Comparison of ENCODE assay signal across 8 cellular contexts in the genomic region with DNA sequence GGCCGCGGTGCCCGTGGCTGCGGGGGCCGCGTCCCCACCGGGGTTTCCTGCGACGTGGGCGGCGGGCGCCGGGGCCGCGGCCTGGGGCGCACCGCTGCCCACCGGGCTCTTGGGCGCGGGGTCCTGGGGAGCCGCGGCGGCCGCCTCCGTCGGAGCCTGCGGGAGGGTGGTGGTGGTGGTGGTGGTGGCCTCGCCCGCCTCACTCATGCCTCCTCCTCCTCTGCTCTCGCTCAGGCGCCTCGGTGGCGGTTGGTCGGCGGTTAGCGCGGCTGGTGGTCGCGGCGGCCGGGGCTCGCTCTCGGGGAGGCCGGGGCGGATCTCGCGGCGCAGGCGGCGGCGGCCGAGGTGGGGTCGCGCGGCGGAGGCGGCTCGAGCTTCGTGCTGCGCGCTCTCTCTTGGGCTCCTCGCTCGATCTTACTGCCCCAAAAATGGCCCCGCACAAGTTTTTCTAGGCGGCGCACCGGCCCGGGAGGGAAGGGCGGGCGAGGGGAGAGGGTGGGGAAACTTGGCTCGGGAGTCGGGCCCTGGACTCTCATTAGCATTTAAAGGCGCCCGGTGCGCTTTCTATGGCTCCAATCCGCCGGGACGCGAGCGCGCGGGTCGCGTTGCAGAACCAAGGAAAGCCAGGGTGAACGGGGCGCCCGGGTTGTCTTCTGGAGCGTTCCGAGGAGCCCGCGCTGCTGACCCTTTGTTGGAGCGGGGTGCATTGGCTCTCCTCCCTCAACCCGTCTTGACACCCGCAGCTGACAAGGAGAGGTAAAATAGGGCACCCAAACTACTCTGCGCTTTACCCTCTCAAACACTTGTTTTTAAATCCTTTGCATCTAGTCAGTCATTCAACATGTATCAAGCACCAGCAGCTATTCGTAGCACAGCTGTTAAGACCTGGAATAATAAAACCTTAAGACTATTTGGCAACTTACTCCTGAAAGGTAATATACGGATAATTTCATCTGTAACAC. TPM values are rescaled to one million over a fixed set of nuclear protein-coding genes. Genes with fewer than 3 reads are reported as not detected.
DNase-seq lines count a peak whose midpoint lies in the region; ATAC-seq, FAIRE-seq and TF ChIP-seq lines count a peak whose summit lies in the region.

Gene YBX3, minus strand, starts transcription at position 419 of the 962 bp plus-strand sequence. Its CDS starts 212 bp downstream, at position 207.

- intact Hi-C loops in endothelial cell of umbilical vein (cut with micrococcal nuclease), result loop anchor here (1.0 to 5.0 kb wide), 5 partner anchors 27 to 511 kb away; partner anchors contain the start of genes GABARAPL1, MAGOHB and SMIM10L1

- peak; percentile 55 for ATAC-seq in HG02870 (IDR thresholded peaks at IDR 0.05; ENCODE audit: unreplicated experiment)

- dilution Hi-C loops in endothelial cell of umbilical vein (cut with MboI; ENCODE audit: extremely low pct_ligation_motif_present, low sequenced_read_pairs), result no loop called here

- no peaks in the 10 kb centered on the region for H3K9me3 ChIP-seq in endothelial cell of umbilical vein (replicated peaks; ENCODE audit: control insufficient read depth, insufficient read depth, low read length)

- H2AFZ ChIP-seq in endothelial cell of umbilical vein (ENCODE audit: low read depth, low read length), result peak within 1 kb of the TSS; percentile 55

- H4K20me1 ChIP-seq in endothelial cell of umbilical vein (replicated peaks; ENCODE audit: control insufficient read depth, extremely low read depth, insufficient read depth, low read length), result peaks cover 4% of the 10 kb centered on the region

- H3K9me1 ChIP-seq in endothelial cell of umbilical vein (replicated peaks; ENCODE audit: control insufficient read depth, extremely low read depth, insufficient read depth, low read length), result no peaks in the 10 kb centered on the region

- POLR2A ChIA-PET in endothelial cell of umbilical vein (lab: Charles Lee), result no interaction called here

- no peaks in the 10 kb centered on the region for H3K36me3 ChIP-seq in endothelial cell of umbilical vein (ENCODE audit: control insufficient read depth in 2 of 2, extremely low read depth in 1 of 2, insufficient read depth in 2 of 2, low read length in 2 of 2)

- H3K79me2 ChIP-seq in endothelial cell of umbilical vein (ENCODE audit: control insufficient read depth, insufficient read depth, low read length), result peaks cover 57% of the 10 kb centered on the region

- TF ChIP-seq POLR2A in endothelial cell of umbilical vein (IDR thresholded peaks at IDR 0.05; ENCODE audit: low read depth, low read length), result peak; percentile 53

- H3K9ac ChIP-seq in endothelial cell of umbilical vein (replicated peaks; ENCODE audit: extremely low read depth, insufficient read depth, low read length), result peak within 1 kb of the TSS; percentile 99

- peaks cover 44% of the 10 kb centered on the region for H3K4me1 ChIP-seq in endothelial cell of umbilical vein (ENCODE audit: control insufficient read depth, extremely low read depth, insufficient read depth, low read length)

- H3K27ac ChIP-seq in endothelial cell of umbilical vein (ENCODE audit: insufficient read depth, low read depth, low read length), result peak within 1 kb of the TSS; percentile 98

- H3K4me3 ChIP-seq in endothelial cell of umbilical vein (replicated peaks in 1 of 3; ENCODE audit: insufficient read depth in 1 of 3, low read depth in 1 of 3, low read length in 3 of 3), result peak within 1 kb of the TSS; percentile 87 to 92 (median 88)

- CTCF ChIA-PET in endothelial cell of umbilical vein (lab: Charles Lee), result interaction anchor here (1.3 to 3.4 kb wide), 3 partner anchors 27 to 487 kb away, joined by 4 to 30 read pairs (median 4); no protein-coding TSS in a partner anchor

- BruUV-seq in endothelial cell of umbilical vein (replicated peaks; lab: Mats Ljungman, UMichigan), result TSS peak; percentile 15

- DNase-seq in NCI-H524 (lab: John Stamatoyannopoulos, UW) (peak; percentile 46 to 61), NCI-H524 treated with DMSO at 0.1 percent for 48 hours (lab: John Stamatoyannopoulos, UW) (no peak), NCI-H345 treated with DMSO at 0.1 percent for 48 hours (lab: John Stamatoyannopoulos, UW; ENCODE audit: unreplicated experiment) (peak; percentile 23), endothelial cell of umbilical vein (ENCODE audit: low read depth, low spot score) (peak; percentile 84), mesenteric fat pad (ENCODE audit: low spot score) (peak; percentile 95)
- peak; percentile 11 to 12 for DNase-seq in activated CD8-positive, alpha-beta memory T cell treated with anti-CD3 and anti-CD28 coated beads for 4 hours (ENCODE audit: low read depth in 2 of 2)
- DNase-seq in stimulated activated CD8-positive, alpha-beta memory T cell treated with anti-CD3 and anti-CD28 coated beads, Interleukin-15, amount 100 ng/mL, for 4 hours (ENCODE audit: low read depth in 2 of 2), result peak; percentile 28 to 34

- H3K27me3 ChIP-seq in endothelial cell of umbilical vein (ENCODE audit: control insufficient read depth in 2 of 2, insufficient read depth in 2 of 2, low read length in 2 of 2), result no peaks in the 10 kb centered on the region

- peak; percentile 18 for FAIRE-seq in endothelial cell of umbilical vein (lab: Jason Lieb, UNC)

- TF ChIP-seq CTCF in endothelial cell of umbilical vein (IDR thresholded peaks at IDR 0.05; ENCODE audit: extremely low read depth in 1 of 2, insufficient read depth in 1 of 2, low read depth in 1 of 2, low read length in 2 of 2), result no peak

- H3K4me2 ChIP-seq in endothelial cell of umbilical vein (ENCODE audit: insufficient read depth, low read length), result peak within 1 kb of the TSS; percentile 98

TF ChIP-seq in endothelial cell of umbilical vein, 7 proteins besides CTCF, POLR2A, EP300 and RAD21:
- peak; percentile 72 for TF ChIP-seq POLR2AphosphoS5 (IDR thresholded peaks at IDR 0.05; ENCODE audit: insufficient read depth, low read depth, low read length)
- no peak for TF ChIP-seq FOS (IDR thresholded peaks at IDR 0.05; ENCODE audit: borderline replicate concordance, insufficient read depth, low read length)

RNA-seq across cellular contexts. Expression of gene YBX3, which starts in this region (rescaled TPM):
- 411 and 441 TPM in 2 replicates for total RNA-seq in endothelial cell of umbilical vein
- 99.3 and 137 TPM in 2 replicates for polyA plus RNA-seq in endothelial cell of umbilical vein
- 263 and 280 TPM in 2 replicates for polyA plus RNA-seq in endothelial cell of umbilical vein (2011; cell fraction: cytosol; rRNA removed)
- polyA plus RNA-seq in endothelial cell of umbilical vein (2011; cell fraction: nucleus; rRNA removed), result 633 and 651 TPM in 2 replicates
- polyA plus RNA-seq in endothelial cell of umbilical vein (2012), result 349 and 394 TPM in 2 replicates
- polyA minus RNA-seq in endothelial cell of umbilical vein, result 144 and 213 TPM in 2 replicates
- polyA minus RNA-seq in endothelial cell of umbilical vein (2011; cell fraction: cytosol; rRNA and poly(A)+ RNA removed), result 77.8 TPM
- 604 and 641 TPM in 2 replicates for polyA minus RNA-seq in endothelial cell of umbilical vein (2011; cell fraction: nucleus; rRNA and poly(A)+ RNA removed)
- 433 TPM for total RNA-seq in mesenteric fat pad
